In the genomic region with DNA sequence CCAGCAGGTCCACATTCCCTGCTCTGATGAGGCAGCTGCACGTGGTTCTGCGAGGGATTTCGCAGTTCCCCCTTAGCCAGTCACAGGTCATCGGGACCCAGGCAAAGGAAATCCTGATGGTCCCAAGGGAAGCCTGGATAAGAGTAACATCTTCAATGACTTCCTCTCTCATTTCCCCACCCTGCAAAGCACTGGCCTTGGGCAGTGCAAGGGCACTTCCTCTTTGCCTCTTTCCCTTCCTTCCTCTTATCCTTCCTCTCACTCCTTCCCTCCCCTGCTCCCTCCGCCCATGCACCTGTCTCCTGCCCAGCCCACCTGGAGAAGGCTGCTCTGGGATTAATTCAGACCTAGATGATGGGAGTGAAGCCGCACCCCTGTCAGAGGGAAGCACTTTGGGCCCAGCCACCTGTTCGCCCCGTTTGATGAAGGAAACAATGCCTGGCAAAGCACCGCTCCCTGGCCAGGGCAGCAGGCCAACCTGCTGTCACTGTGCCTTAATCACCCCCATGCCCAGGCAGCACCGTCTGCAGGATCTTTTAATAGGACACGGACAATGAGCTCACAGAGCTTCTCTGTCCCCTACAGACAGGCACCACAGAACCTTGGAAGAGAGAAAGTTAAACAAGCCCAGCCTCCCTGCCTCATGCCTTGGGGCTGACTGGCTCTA, we compare ENCODE assay signal across 13 cellular contexts.
A peak's percentile ranks its signal among the peaks of the same experiment; 100 is the strongest.
DNase-seq lines count a peak whose midpoint lies in the region; ATAC-seq, FAIRE-seq and TF ChIP-seq lines count a peak whose summit lies in the region.
"Had no signal": no experiment of that assay in that cellular context is flagged by ENCODE, and none has a peak within 500 bp of the region (broad histone marks: within the 10 kb centered on the region; RNA-seq: fewer than 3 reads in every experiment).

No MANE protein-coding gene starts in this region.

- POLR2A ChIA-PET in GM12878 (lab: Charles Lee), result no interaction called here

- H4K20me1 ChIP-seq in GM12878 (ENCODE audit: control insufficient read depth, insufficient read depth) (no peaks in the 10 kb centered on the region), mammary epithelial cell (ENCODE audit: insufficient read depth, low read length) (no peaks in the 10 kb centered on the region)

- dilution Hi-C loops in mammary epithelial cell (cut with HindIII; ENCODE audit: low sequenced_read_pairs), result no loop called here

- FAIRE-seq in GM12878 (lab: Jason Lieb, UNC), result no peak
- FAIRE-seq: colon had no signal

- BruUV-seq in GM12878 (replicated peaks; lab: Mats Ljungman, UMichigan), result no TSS peak
- no TSS peak for BruUV-seq in mammary epithelial cell (replicated peaks; lab: Mats Ljungman, UMichigan)

- WGBS in GM12878 (ENCODE audit: insufficient coverage, insufficient replicate concordance, low lambda C conversion rate, missing lambda C conversion rate), result 5% methylated on average over 11 of the region's 11 CpGs
- 21% methylated on average over 7 of the region's 11 CpGs for WGBS in mammary epithelial cell (ENCODE audit: low coverage, missing lambda C conversion rate)

- TF ChIP-seq EP300 in GM12878 (IDR thresholded peaks at IDR 0.05; ENCODE audit: borderline replicate concordance in 1 of 2, control insufficient read depth in 1 of 2, low read depth in 2 of 2, low read length in 2 of 2), result no peak

- peak; percentile 97 for DNase-seq in COLO668 (lab: John Stamatoyannopoulos, UW; ENCODE audit: unreplicated experiment)
- DNase-seq in HL-60 (ENCODE audit: low read depth in 1 of 2, low spot score in 1 of 2), result peak; percentile 5 to 29
- no peak for DNase-seq in GM12878 (ENCODE audit: low read depth, low spot score)
- peak; percentile 53 to 78 (median 73) for DNase-seq in mucosa of descending colon
- no peak for DNase-seq in mammary epithelial cell
- DNase-seq in foreskin melanocyte, result no peak
- DNase-seq in lower lobe of right lung, result no peak
- no peak for DNase-seq in effector CD4-positive, alpha-beta T cell
- DNase-seq: activated effector memory CD4-positive, alpha-beta T cell treated with Interleukin-2 at 50 U/mL for 16 hours; glutamatergic neuron had no signal

- H3K27ac ChIP-seq in HL-60 (replicated peaks), result no peak overlapping the region
- no peak overlapping the region for H3K27ac ChIP-seq in GM12878 (ENCODE audit: control insufficient read depth, insufficient read depth)
- no peak overlapping the region for H3K27ac ChIP-seq in mammary epithelial cell (ENCODE audit: insufficient read depth, low read depth, low read length)
- no peak overlapping the region for H3K27ac ChIP-seq in lower lobe of right lung
- H3K27ac ChIP-seq: C4-2B, epithelial cell of prostate had no signal

- H3K9me3 ChIP-seq in GM12878 (replicated peaks; ENCODE audit: control insufficient read depth, insufficient read depth, low read length) (no peaks in the 10 kb centered on the region), mucosa of descending colon (no peaks in the 10 kb centered on the region), mammary epithelial cell (replicated peaks; ENCODE audit: insufficient read depth, low read length) (no peaks in the 10 kb centered on the region), lower lobe of right lung (no peaks in the 10 kb centered on the region)

- RAD21 ChIA-PET in GM12878 (lab: Charles Lee; ENCODE audit: unreplicated experiment), result no interaction called here

- no peaks in the 10 kb centered on the region for H3K36me3 ChIP-seq in GM12878 (ENCODE audit: control insufficient read depth in 2 of 2, insufficient read depth in 2 of 2, low read length in 1 of 2)
- no peaks in the 10 kb centered on the region for H3K36me3 ChIP-seq in mucosa of descending colon (ENCODE audit: low read depth)
- no peaks in the 10 kb centered on the region for H3K36me3 ChIP-seq in mammary epithelial cell (ENCODE audit: insufficient read depth, low read length)
- no peaks in the 10 kb centered on the region for H3K36me3 ChIP-seq in lower lobe of right lung

- no peak for TF ChIP-seq RAD21 in GM12878 (IDR thresholded peaks at IDR 0.05; ENCODE audit: insufficient read depth, low read depth, low read length)

- H3K4me1 ChIP-seq in GM12878 (ENCODE audit: control insufficient read depth, insufficient read depth, low read length) (no peaks in the 10 kb centered on the region), mucosa of descending colon (ENCODE audit: low read depth) (no peaks in the 10 kb centered on the region), mammary epithelial cell (ENCODE audit: insufficient read depth, low read length) (no peaks in the 10 kb centered on the region), lower lobe of right lung (no peaks in the 10 kb centered on the region)

- no peak for TF ChIP-seq POLR2A in GM12878 (IDR thresholded peaks at IDR 0.05; ENCODE audit: low read depth, low read length)

- TF ChIP-seq CTCF in HL-60 (IDR thresholded peaks at IDR 0.05; ENCODE audit: insufficient read depth, low read length) (no peak), GM12878 (IDR thresholded peaks at IDR 0.05 in 2 of 3, conservative IDR thresholded peaks at IDR 0.05 in 1 of 3; ENCODE audit: control insufficient read depth in 2 of 3, extremely low read depth in 1 of 3, insufficient read depth in 1 of 3, low read depth in 3 of 3, low read length in 3 of 3) (no peak), mucosa of descending colon (IDR thresholded peaks at IDR 0.05) (no peak), mammary epithelial cell (conservative IDR thresholded peaks at IDR 0.05 in 1 of 2, IDR thresholded peaks at IDR 0.05 in 1 of 2; ENCODE audit: extremely low read depth in 1 of 2, insufficient read depth in 1 of 2, low read depth in 1 of 2, low read length in 2 of 2) (no peak), lower lobe of right lung (IDR thresholded peaks at IDR 0.05) (no peak)

- intact Hi-C loops in GM12878 (cut with micrococcal nuclease; ENCODE audit: unreplicated experiment) (no loop called here), mucosa of descending colon (cut with DNase I, micrococcal nuclease) (no loop called here), mammary epithelial cell (cut with micrococcal nuclease) (no loop called here), lower lobe of right lung (cut with DNase I) (no loop called here)

- H3K27me3 ChIP-seq in HL-60 (ENCODE audit: insufficient read depth, poor library complexity, severe bottlenecking) (no peaks in the 10 kb centered on the region), GM12878 (replicated peaks in 1 of 2; ENCODE audit: control insufficient read depth in 2 of 2, insufficient read depth in 2 of 2, low read length in 1 of 2) (peaks cover 2 to 6% of the 10 kb centered on the region in 2 experiments; a peak in 2 of 4 replicates), mammary epithelial cell (ENCODE audit: insufficient read depth, low read length) (peaks cover 8% of the 10 kb centered on the region), lower lobe of right lung (ENCODE audit: low read depth) (peaks cover 31% of the 10 kb centered on the region)

- no peak overlapping the region for H3K4me2 ChIP-seq in GM12878 (ENCODE audit: control insufficient read depth, insufficient read depth)
- no peak overlapping the region for H3K4me2 ChIP-seq in mammary epithelial cell (ENCODE audit: insufficient read depth, low read depth, low read length)

- ATAC-seq in GM12878 (no peak), mucosa of descending colon (peak; percentile 87), lower lobe of right lung (no peak)

- no peak overlapping the region for H3K4me3 ChIP-seq in HL-60 (replicated peaks; ENCODE audit: insufficient read depth, low read length)
- H3K4me3 ChIP-seq in GM12878, result no peak overlapping the region
- H3K4me3 ChIP-seq in mucosa of descending colon, result no peak overlapping the region
- H3K4me3 ChIP-seq in mammary epithelial cell (replicated peaks in 1 of 3; ENCODE audit: insufficient read depth in 1 of 3, low read depth in 2 of 3, low read length in 3 of 3), result no peak overlapping the region
- H3K4me3 ChIP-seq in lower lobe of right lung, result no peak overlapping the region

- no peak overlapping the region for H3K9ac ChIP-seq in GM12878 (ENCODE audit: control insufficient read depth, insufficient read depth, low read length)
- H3K9ac ChIP-seq in mammary epithelial cell (ENCODE audit: insufficient read depth, low read length), result no peak overlapping the region

- CTCF ChIA-PET in GM12878 (lab: Yijun Ruan, JAX) (interaction anchor here (1.0 to 1.1 kb wide), 2 partner anchors 13 to 288 kb away, joined by 4 to 6 read pairs; no protein-coding TSS in a partner anchor), mammary epithelial cell (lab: Charles Lee; ENCODE audit: low non-redundant PET) (no interaction called here)

- H3K79me2 ChIP-seq in GM12878 (ENCODE audit: control insufficient read depth, insufficient read depth, low read length) (no peaks in the 10 kb centered on the region), mammary epithelial cell (ENCODE audit: insufficient read depth, low read length) (no peaks in the 10 kb centered on the region)

- in situ Hi-C loops in GM12878 (cut with MboI) (no loop called here), mammary epithelial cell (cut with MboI; ENCODE audit: low sequenced_read_pairs in 2 of 2) (no loop called here)

- H2AFZ ChIP-seq in GM12878 (ENCODE audit: control insufficient read depth, low read depth, low read length) (no peak overlapping the region), mammary epithelial cell (ENCODE audit: low read depth, low read length) (no peak overlapping the region)

- SMC1A ChIA-PET in GM12878 (lab: Charles Lee; ENCODE audit: uncharacterized antibody, unreplicated experiment), result no interaction called here

TF ChIP-seq in GM12878, 131 proteins besides CTCF, POLR2A, EP300 and RAD21 (continues in another document):
- TF ChIP-seq, protein P1, sequence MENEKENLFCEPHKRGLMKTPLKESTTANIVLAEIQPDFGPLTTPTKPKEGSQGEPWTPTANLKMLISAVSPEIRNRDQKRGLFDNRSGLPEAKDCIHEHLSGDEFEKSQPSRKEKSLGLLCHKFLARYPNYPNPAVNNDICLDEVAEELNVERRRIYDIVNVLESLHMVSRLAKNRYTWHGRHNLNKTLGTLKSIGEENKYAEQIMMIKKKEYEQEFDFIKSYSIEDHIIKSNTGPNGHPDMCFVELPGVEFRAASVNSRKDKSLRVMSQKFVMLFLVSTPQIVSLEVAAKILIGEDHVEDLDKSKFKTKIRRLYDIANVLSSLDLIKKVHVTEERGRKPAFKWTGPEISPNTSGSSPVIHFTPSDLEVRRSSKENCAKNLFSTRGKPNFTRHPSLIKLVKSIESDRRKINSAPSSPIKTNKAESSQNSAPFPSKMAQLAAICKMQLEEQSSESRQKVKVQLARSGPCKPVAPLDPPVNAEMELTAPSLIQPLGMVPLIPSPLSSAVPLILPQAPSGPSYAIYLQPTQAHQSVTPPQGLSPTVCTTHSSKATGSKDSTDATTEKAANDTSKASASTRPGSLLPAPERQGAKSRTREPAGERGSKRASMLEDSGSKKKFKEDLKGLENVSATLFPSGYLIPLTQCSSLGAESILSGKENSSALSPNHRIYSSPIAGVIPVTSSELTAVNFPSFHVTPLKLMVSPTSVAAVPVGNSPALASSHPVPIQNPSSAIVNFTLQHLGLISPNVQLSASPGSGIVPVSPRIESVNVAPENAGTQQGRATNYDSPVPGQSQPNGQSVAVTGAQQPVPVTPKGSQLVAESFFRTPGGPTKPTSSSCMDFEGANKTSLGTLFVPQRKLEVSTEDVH (IDR thresholded peaks at IDR 0.05; ENCODE audit: low read depth, partially characterized antibody), result no peak

Comparison
In these comparisons a context has a peak if more than half of its experiments do, and no peak if none do; other contexts are left out.
1. DNase-seq: peak in COLO668 (single experiment), HL-60 (2 of 2) and mucosa of descending colon (3 of 3); none in GM12878 (single experiment), mammary epithelial cell (single experiment), foreskin melanocyte (single experiment), lower lobe of right lung (single experiment) and effector CD4-positive, alpha-beta T cell (single experiment).